ENCODE assay signal across 23 cellular contexts in the genomic region with DNA sequence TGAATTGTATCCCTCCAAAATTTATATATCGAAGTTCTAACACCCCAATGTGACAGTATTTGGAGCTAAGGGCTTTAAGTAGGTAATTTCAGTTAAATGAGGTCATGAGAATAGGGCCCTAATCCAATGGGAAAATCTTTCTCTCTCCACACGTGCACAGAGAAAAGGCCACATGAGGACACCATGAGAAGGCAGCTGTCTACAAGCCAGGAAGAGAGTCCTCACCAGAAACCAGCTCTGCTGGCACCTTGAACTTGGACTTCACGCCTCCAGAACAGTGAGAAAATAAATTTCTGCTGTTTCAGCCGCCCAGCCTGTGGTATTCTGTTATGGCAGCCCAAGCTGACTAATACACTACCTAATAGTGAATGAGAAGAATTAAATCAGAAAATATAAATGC. TPM values are rescaled to one million over a fixed set of nuclear protein-coding genes. Genes with fewer than 3 reads are reported as not detected.
DNase-seq lines count a peak whose midpoint lies in the region; ATAC-seq and TF ChIP-seq lines count a peak whose summit lies in the region.
"Had no signal": no experiment of that assay in that cellular context is flagged by ENCODE, and none has a peak within 500 bp of the region (broad histone marks: within the 10 kb centered on the region; RNA-seq: fewer than 3 reads in every experiment).

No MANE protein-coding gene starts in this region.

- no peaks in the 10 kb centered on the region for H4K20me1 ChIP-seq in GM23248 (ENCODE audit: insufficient read depth)

- 42 to 51% methylated on average over 4 of the region's 4 CpGs for WGBS in GM23248 (ENCODE audit: low coverage in 1 of 2, low lambda C conversion rate in 2 of 2, missing lambda C conversion rate in 2 of 2), 2 experiments

- no peak overlapping the region for H3K4me2 ChIP-seq in GM23248 (ENCODE audit: unreplicated experiment)
- H3K4me2 ChIP-seq: PC-9 had no signal

- no peaks in the 10 kb centered on the region for H3K9me3 Mint-ChIP-seq in natural killer cell
- H3K9me3 Mint-ChIP-seq: CD8-positive, alpha-beta T cell; T-helper 1 cell treated with Interleukin-12 subunit alpha and Interleukin-12 subunit beta and Interleukin-4 antibody, amounts not matched to agents 30 μg/mL and 1 μg/mL, for 36 hours had no signal

- H3K27me3 ChIP-seq in GM23248 (replicated peaks; ENCODE audit: insufficient read depth): no peaks in the 10 kb centered on the region

- peaks cover 0 to 9% of the 10 kb centered on the region in 2 donors for H3K27me3 Mint-ChIP-seq in natural killer cell (ENCODE audit: low read depth in 2 of 2)
- H3K27me3 Mint-ChIP-seq: B cell had no signal

- no peak for TF ChIP-seq CTCF in natural killer cell (IDR thresholded peaks at IDR 0.05)

- ATAC-seq in natural killer cell: peak in 2 of 3 donors; percentile 42 to 84
- ATAC-seq in HG03432 (IDR thresholded peaks at IDR 0.05; ENCODE audit: unreplicated experiment): no peak
- ATAC-seq in GM18517 (IDR thresholded peaks at IDR 0.05; ENCODE audit: unreplicated experiment): no peak
- ATAC-seq: CD8-positive, alpha-beta T cell had no signal

- intact Hi-C loops in natural killer cell (cut with micrococcal nuclease) (no loop called here), head of caudate nucleus (cut with DNase I) (no loop called here)

- H3K4me1 ChIP-seq in GM23248 (ENCODE audit: insufficient read depth): peaks cover 6% of the 10 kb centered on the region; the same call in 1 of the 2 replicates

- peaks cover 0 to 17% of the 10 kb centered on the region in 2 donors for H3K4me1 Mint-ChIP-seq in natural killer cell
- H3K4me1 Mint-ChIP-seq: B cell had no signal

- H3K4me3 ChIP-seq in GM23248: no peak overlapping the region
- H3K4me3 ChIP-seq: PC-9 had no signal

- H3K9me2 ChIP-seq in GM23248 (ENCODE audit: insufficient read depth): no peaks in the 10 kb centered on the region

- in situ Hi-C loops in GM23248 (cut with MboI) (loop anchor here (25.0 kb wide), 1 partner anchor 231 kb away; no protein-coding TSS in a partner anchor), SK-MEL-5 (cut with HindIII; ENCODE audit: low pct_unique_long_range_greater_than_20kb, low sequenced_read_pairs) (no loop called here)

- H3K36me3 Mint-ChIP-seq in natural killer cell: no peaks in the 10 kb centered on the region
- H3K36me3 Mint-ChIP-seq: CD8-positive, alpha-beta T cell had no signal

- H3F3A ChIP-seq in GM23248 (ENCODE audit: insufficient read depth): peaks cover 6% of the 10 kb centered on the region; the same call in 1 of the 2 replicates

- peak; percentile 74 for DNase-seq in DMS 273 (lab: John Stamatoyannopoulos, UW; ENCODE audit: unreplicated experiment)
- peak; percentile 20 for DNase-seq in GM23248
- peak; percentile 55 for DNase-seq in SK-MEL-5 (ENCODE audit: low read depth, low spot score)
- DNase-seq in natural killer cell: no peak
- no peak for DNase-seq in head of caudate nucleus
- DNase-seq: CD8-positive, alpha-beta T cell; GOT3; HCEC 1CT; Kasumi-1; MV-4-11; NCI-H1105; NCI-H1436 treated with DMSO at 0.1 percent for 48 hours; NCI-H187 treated with DMSO at 0.1 percent for 48 hours; NCI-H524 treated with DMSO at 0.1 percent for 48 hours; NCI-H774; PC-9; Right ventricle myocardium superior; SW 1271 had no signal

- H3K27ac Mint-ChIP-seq in natural killer cell: peak overlapping the region in 1 of 2 donors; percentile 68
- H3K27ac Mint-ChIP-seq: B cell; CD8-positive, alpha-beta T cell; T-helper 1 cell treated with Interleukin-12 subunit alpha and Interleukin-12 subunit beta and Interleukin-4 antibody, amounts not matched to agents 30 μg/mL and 1 μg/mL, for 36 hours had no signal

- H3K27ac ChIP-seq in GM23248: no peak overlapping the region
- H3K27ac ChIP-seq: C4-2B, PC-9 had no signal

- no peaks in the 10 kb centered on the region for H3K79me2 ChIP-seq in GM23248 (ENCODE audit: insufficient read depth)

- H3K9me3 ChIP-seq in GM23248 (ENCODE audit: low read depth): no peaks in the 10 kb centered on the region

- H3K9ac ChIP-seq in GM23248: no peak overlapping the region

- peak overlapping the region; percentile 13 for H3K4me3 Mint-ChIP-seq in natural killer cell
- H3K4me3 Mint-ChIP-seq: B cell; CD8-positive, alpha-beta T cell; T-helper 1 cell treated with Interleukin-12 subunit alpha and Interleukin-12 subunit beta and Interleukin-4 antibody, amounts not matched to agents 30 μg/mL and 1 μg/mL, for 36 hours had no signal

- no peaks in the 10 kb centered on the region for H3K36me3 ChIP-seq in GM23248 (ENCODE audit: low read depth)

- H2AFZ ChIP-seq in GM23248: 0 out of 2 replicates have a peak overlapping the region, but pooled peaks have one; percentile 8
- H2AFZ ChIP-seq: PC-9 had no signal

RNA-seq across cellular contexts. Expression of a gene that starts 9.0 kb away (rescaled TPM):
- 84.1 and 132 TPM in 2 replicates for total RNA-seq in GM23248 (2014; rRNA removed; shearing (Covaris generic))
- 376 and 408 TPM in 2 replicates for polyA plus RNA-seq in GM23248 (2016; fragmentation: Nextera tagmentation; extraction: Ambion mirVana)
- 1,169 and 1,313 TPM in 2 replicates for total RNA-seq in SK-MEL-5 (2014; rRNA removed; shearing (Covaris generic))
- 830 and 1,137 TPM in 2 replicates for polyA plus RNA-seq in SK-MEL-5 (2015; cell fraction: cytosol; rRNA removed)
- polyA plus RNA-seq in SK-MEL-5 (2015; cell fraction: nucleus; rRNA removed): 151 and 186 TPM in 2 replicates
- total RNA-seq in natural killer cell: 100 to 1,000 TPM; 194 to 286 (median 269) TPM

Comparison
In these comparisons a context has a peak if more than half of its experiments do, and no peak if none do; other contexts are left out.
1. DNase-seq: peak in DMS 273 (single experiment), GM23248 (single experiment) and SK-MEL-5 (single experiment); none in natural killer cell (single experiment) and head of caudate nucleus (0 of 42).
2. ATAC-seq: peak in natural killer cell (2 of 3); none in HG03432 (single experiment) and GM18517 (single experiment).